ENCODE assay signal across 1 cellular context in the genomic region with DNA sequence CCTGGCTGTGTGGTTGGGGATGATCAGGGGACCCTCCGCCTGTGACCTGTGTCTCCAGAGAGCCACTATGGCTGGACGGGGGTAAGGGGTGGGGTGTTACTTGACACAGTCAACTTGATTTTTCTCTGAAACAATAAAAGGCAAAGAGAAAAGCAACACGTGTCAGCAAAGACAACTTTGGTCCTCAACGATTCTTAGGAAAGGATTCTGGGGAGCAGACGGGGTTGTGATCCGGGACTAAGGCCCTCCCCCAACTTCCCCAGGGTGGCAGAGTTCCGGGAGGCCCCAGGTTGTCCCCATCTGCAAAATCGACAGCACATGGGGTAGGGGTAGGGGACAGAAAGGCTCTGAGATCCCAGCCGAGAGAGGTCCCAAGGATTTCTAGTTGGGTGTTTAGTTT.
TF ChIP-seq lines count a peak whose summit lies in the region.

No MANE protein-coding gene starts in this region.

TF ChIP-seq in GM23338, 12 proteins besides CTCF, POLR2A, EP300 and RAD21 (continued from another document):
- no peak for TF ChIP-seq JUNB (IDR thresholded peaks at IDR 0.05; ENCODE audit: unreplicated experiment)
